In genomic region chr9:135146766-135147472, GRCh38 we compare ENCODE assay signal across 28 cellular contexts. TPM values are rescaled to one million over a fixed set of nuclear protein-coding genes. Genes with fewer than 3 reads are reported as not detected.
DNase-seq lines count a peak whose midpoint lies in the region; ATAC-seq, FAIRE-seq and TF ChIP-seq lines count a peak whose summit lies in the region.
"Had no signal": no experiment of that assay in that cellular context is flagged by ENCODE, and none has a peak within 500 bp of the region (broad histone marks: within the 10 kb centered on the region; RNA-seq: fewer than 3 reads in every experiment).

No MANE protein-coding gene starts in this region.

- no peaks in the 10 kb centered on the region for H3K9me3 Mint-ChIP-seq in immature natural killer cell

- no peaks in the 10 kb centered on the region for H3K4me1 Mint-ChIP-seq in immature natural killer cell
- H3K4me1 Mint-ChIP-seq: activated naive CD4-positive, alpha-beta T cell treated with anti-CD3 and anti-CD28 coated beads, Interleukin-2, amount 10 ng/mL, durations not matched to agents 7 days and 5 days; CD4-positive, CD25-positive, alpha-beta regulatory T cell; stimulated activated memory B cell treated with anti-CD40 and anti-IgM and Interleukin-4, amounts not matched to agents 10 μg/mL and 1 μg/mL and 100 μg/mL, for 72 hours had no signal

- no peaks in the 10 kb centered on the region for H3K9me3 ChIP-seq in pancreas
- peaks cover 2% of the 10 kb centered on the region for H3K9me3 ChIP-seq in WERI-Rb-1 (ENCODE audit: severe bottlenecking)
- H3K9me3 ChIP-seq: colonic mucosa, ovary, sigmoid colon, SJSA1 had no signal

- no peak overlapping the region for H3K27ac ChIP-seq in pancreas
- H3K27ac ChIP-seq in WERI-Rb-1 = no peak overlapping the region
- H3K27ac ChIP-seq: colonic mucosa, heart right ventricle, ovary, sigmoid colon, SJSA1, tibial artery had no signal

- WGBS in pancreas, 2 donors = 28 to 38% methylated on average over 16 of the region's 16 CpGs

- intact Hi-C loops in pancreas (cut with DNase I) = no loop called here

- H3K27me3 ChIP-seq in pancreas (no peaks in the 10 kb centered on the region), WERI-Rb-1 (ENCODE audit: insufficient read depth, low read depth, severe bottlenecking) (no peaks in the 10 kb centered on the region)
- H3K27me3 ChIP-seq: colonic mucosa, ovary, SJSA1 had no signal

- no peak overlapping the region for H3K4me3 Mint-ChIP-seq in immature natural killer cell
- H3K4me3 Mint-ChIP-seq: activated CD8-positive, alpha-beta T cell treated with anti-CD3 and anti-CD28 coated beads, Interleukin-2, amount 10 ng/mL, durations not matched to agents 7 days and 5 days; activated naive CD4-positive, alpha-beta T cell treated with anti-CD3 and anti-CD28 coated beads, Interleukin-2, amount 10 ng/mL, durations not matched to agents 7 days and 5 days; CD4-positive, CD25-positive, alpha-beta regulatory T cell; stimulated activated memory B cell treated with anti-CD40 and anti-IgM and Interleukin-4, amounts not matched to agents 10 μg/mL and 1 μg/mL and 100 μg/mL, for 72 hours had no signal

- peak; percentile 26 for DNase-seq in NCI-H82 (lab: John Stamatoyannopoulos, UW)
- DNase-seq in NCI-H82 treated with DMSO at 0.1 percent for 48 hours (lab: John Stamatoyannopoulos, UW; ENCODE audit: unreplicated experiment) = no peak
- DNase-seq in NCI-H1436 (lab: John Stamatoyannopoulos, UW) = peak; percentile 46
- peak in 40 of 58 donors; percentile 10 to 85 (median 51) for DNase-seq in anterior cingulate cortex (lab: John Stamatoyannopoulos, UW)
- no peak for DNase-seq in pancreas
- DNase-seq in immature natural killer cell = no peak
- DNase-seq in NCI-H510A (lab: John Stamatoyannopoulos, UW) = no peak
- DNase-seq in WERI-Rb-1 = no peak
- DNase-seq: activated CD4-positive, CD25-positive, alpha-beta regulatory T cell; activated CD8-positive, alpha-beta T cell treated with anti-CD3 and anti-CD28 coated beads, Interleukin-2, amount 10 ng/mL, durations not matched to agents 7 days and 5 days; activated naive CD4-positive, alpha-beta T cell treated with anti-CD3 and anti-CD28 coated beads, Interleukin-2, amount 10 ng/mL, durations not matched to agents 7 days and 5 days; activated T-cell treated with anti-CD3 and anti-CD28 coated beads, Interleukin-2, amount 50 U/mL, for 48 hours; CD4-positive, CD25-positive, alpha-beta regulatory T cell; colonic mucosa; DND-41; heart right ventricle; Kasumi-1; NCI-H1048; NCI-H526 treated with DMSO at 0.1 percent for 48 hours; ovary; PC-3; sigmoid colon; tibial artery had no signal

- no peak overlapping the region for H3K27ac Mint-ChIP-seq in immature natural killer cell
- H3K27ac Mint-ChIP-seq: activated CD8-positive, alpha-beta T cell treated with anti-CD3 and anti-CD28 coated beads, Interleukin-2, amount 10 ng/mL, durations not matched to agents 7 days and 5 days; activated naive CD4-positive, alpha-beta T cell treated with anti-CD3 and anti-CD28 coated beads, Interleukin-2, amount 10 ng/mL, durations not matched to agents 7 days and 5 days; stimulated activated memory B cell treated with anti-CD40 and anti-IgM and Interleukin-4, amounts not matched to agents 10 μg/mL and 1 μg/mL and 100 μg/mL, for 72 hours had no signal

- ATAC-seq in pancreas = peak in 3 of 4 donors; percentile 17 to 54 (median 52)
- ATAC-seq: activated CD8-positive, alpha-beta T cell treated with anti-CD3 and anti-CD28 coated beads, Interleukin-2, amount 10 ng/mL, durations not matched to agents 7 days and 5 days; heart right ventricle; PC-3; stimulated activated memory B cell treated with anti-CD40 and anti-IgM and Interleukin-4, amounts not matched to agents 10 μg/mL and 1 μg/mL and 100 μg/mL, for 72 hours had no signal

- FAIRE-seq in pancreas (lab: Jason Lieb, UNC) = no peak
- FAIRE-seq: endometrium, islet of Langerhans had no signal

- H3K4me3 ChIP-seq in pancreas (no peak overlapping the region), WERI-Rb-1 (ENCODE audit: low read depth, low read length) (no peak overlapping the region)
- H3K4me3 ChIP-seq: colonic mucosa, heart right ventricle, lung, ovary, sigmoid colon, SJSA1, tibial artery had no signal

- peaks cover 2 to 5% (median 2%) of the 10 kb centered on the region in 3 donors for H3K27me3 Mint-ChIP-seq in immature natural killer cell (ENCODE audit: low read depth in 3 of 3)
- H3K27me3 Mint-ChIP-seq: activated naive CD4-positive, alpha-beta T cell treated with anti-CD3 and anti-CD28 coated beads, Interleukin-2, amount 10 ng/mL, durations not matched to agents 7 days and 5 days; CD4-positive, CD25-positive, alpha-beta regulatory T cell had no signal

- H3K36me3 ChIP-seq in pancreas = no peaks in the 10 kb centered on the region
- H3K36me3 ChIP-seq in WERI-Rb-1 = no peaks in the 10 kb centered on the region
- H3K36me3 ChIP-seq: colonic mucosa, heart right ventricle, ovary, sigmoid colon, SJSA1, tibial artery had no signal

- no peaks in the 10 kb centered on the region for H3K4me1 ChIP-seq in pancreas
- H3K4me1 ChIP-seq: colonic mucosa, sigmoid colon, tibial artery had no signal

- TF ChIP-seq CTCF in pancreas (IDR thresholded peaks at IDR 0.05) (no peak), WERI-Rb-1 (IDR thresholded peaks at IDR 0.05; ENCODE audit: low read depth, low read length) (no peak)

- H3K36me3 Mint-ChIP-seq in immature natural killer cell = no peaks in the 10 kb centered on the region
- H3K36me3 Mint-ChIP-seq: activated naive CD4-positive, alpha-beta T cell treated with anti-CD3 and anti-CD28 coated beads, Interleukin-2, amount 10 ng/mL, durations not matched to agents 7 days and 5 days; CD4-positive, CD25-positive, alpha-beta regulatory T cell; stimulated activated memory B cell treated with anti-CD40 and anti-IgM and Interleukin-4, amounts not matched to agents 10 μg/mL and 1 μg/mL and 100 μg/mL, for 72 hours had no signal

RNA-seq across cellular contexts. Expression of gene OLFM1, which starts 59.5 kb away (rescaled TPM):
- total RNA-seq in pancreas = 10 to 100 TPM in 1 of 6 donors, 1 to 10 TPM in 5; 5.9 to 10.4 (median 7.1) TPM
- polyA plus RNA-seq in pancreas (10 to 100 TPM in 1 of 2 donors, 1 to 10 TPM in 1; 7.8 to 14.1 TPM), immature natural killer cell (not detected)
- total RNA-seq: activated CD8-positive, alpha-beta T cell treated with anti-CD3 and anti-CD28 coated beads, Interleukin-2, amount 10 ng/mL, durations not matched to agents 7 days and 5 days; CD4-positive, CD25-positive, alpha-beta regulatory T cell had no signal
- polyA plus RNA-seq: CD4-positive, CD25-positive, alpha-beta regulatory T cell had no signal

Comparison
In these comparisons a context has a peak if more than half of its experiments do, and no peak if none do; other contexts are left out.
1. DNase-seq: peak in NCI-H82 (single experiment), NCI-H1436 (single experiment) and anterior cingulate cortex (40 of 58); none in NCI-H82 treated with DMSO at 0.1 percent for 48 hours (single experiment), pancreas (0 of 6), immature natural killer cell (0 of 3), NCI-H510A (single experiment) and WERI-Rb-1 (single experiment).
2. RNA of gene OLFM1, which starts 59.5 kb away (polyA plus RNA-seq): 7.8 to 14.1 TPM in pancreas; not detected in immature natural killer cell; every median in the first group is over 4 times any median in the second.